In genomic region chr2:190844700-190845410, GRCh38 we compare ENCODE assay signal across 2 cellular contexts.
TF ChIP-seq lines count a peak whose summit lies in the region.

No MANE protein-coding gene starts in this region.

TF ChIP-seq in SK-N-SH, 30 proteins besides CTCF, POLR2A, EP300 and RAD21 (continued from another document):
- TF ChIP-seq IRF3 (IDR thresholded peaks at IDR 0.05; ENCODE audit: low read depth, low read length): no peak
- TF ChIP-seq ZBTB33 (IDR thresholded peaks at IDR 0.05; ENCODE audit: borderline replicate concordance, low read depth): no peak
- TF ChIP-seq USF2 (IDR thresholded peaks at IDR 0.05; ENCODE audit: borderline replicate concordance, low read depth, low read length): no peak
- TF ChIP-seq PBX3 (IDR thresholded peaks at IDR 0.05): no peak
- no peak for TF ChIP-seq RXRA (IDR thresholded peaks at IDR 0.05; ENCODE audit: borderline replicate concordance, low read depth)
TF ChIP-seq in SK-N-SH: peak in this region for 0.

TF ChIP-seq in SK-N-SH treated with all-trans-retinoic acid at 6 μM for 48 hours, 23 proteins besides CTCF, POLR2A, EP300 and RAD21 (continued from another document):
- TF ChIP-seq CSRNP3 (CRISPR knock-in tag; IDR thresholded peaks at IDR 0.05): no peak
- TF ChIP-seq ZNF565 (CRISPR knock-in tag; conservative IDR thresholded peaks at IDR 0.05; ENCODE audit: low read depth): no peak
- no peak for TF ChIP-seq ZNF70 (CRISPR knock-in tag; IDR thresholded peaks at IDR 0.05)
- no peak for TF ChIP-seq RARB (CRISPR knock-in tag; IDR thresholded peaks at IDR 0.05)
- no peak for TF ChIP-seq ZFP3 (CRISPR knock-in tag; IDR thresholded peaks at IDR 0.05)
- no peak for TF ChIP-seq ESRRG (CRISPR knock-in tag; IDR thresholded peaks at IDR 0.05)
- no peak for TF ChIP-seq TSHZ2 (CRISPR knock-in tag; IDR thresholded peaks at IDR 0.05)
- no peak for TF ChIP-seq CREB5 (CRISPR knock-in tag; IDR thresholded peaks at IDR 0.05; ENCODE audit: low read depth)
- TF ChIP-seq ZNF8 (CRISPR knock-in tag; IDR thresholded peaks at IDR 0.05): no peak
- no peak for TF ChIP-seq TCF4 (CRISPR knock-in tag; IDR thresholded peaks at IDR 0.05; ENCODE audit: borderline replicate concordance)
- no peak for TF ChIP-seq ZFP30 (CRISPR knock-in tag; IDR thresholded peaks at IDR 0.05)
